Comparison of ENCODE assay signal across 17 cellular contexts in the genomic region with DNA sequence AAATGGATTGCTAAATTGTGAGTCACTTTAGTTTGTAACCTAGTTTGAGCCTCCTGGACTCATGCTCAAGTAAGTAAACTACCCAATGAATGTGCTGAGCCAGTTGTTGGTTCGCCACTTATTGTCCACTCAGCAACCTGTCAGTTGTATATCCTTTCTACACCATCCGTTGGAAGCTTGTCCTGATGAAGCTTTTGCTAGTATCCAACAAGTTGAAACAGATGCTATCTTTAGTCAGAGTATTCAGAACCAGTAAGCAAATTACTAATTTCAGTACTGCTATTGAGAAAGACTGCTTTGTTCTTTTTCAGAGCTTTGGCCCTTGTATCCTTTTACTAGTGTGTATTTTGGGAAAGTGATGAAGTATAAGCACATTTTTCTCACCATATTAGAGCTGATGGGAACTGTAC. TPM values are rescaled to one million over a fixed set of nuclear protein-coding genes. Genes with fewer than 3 reads are reported as not detected.
DNase-seq lines count a peak whose midpoint lies in the region; ATAC-seq, FAIRE-seq and TF ChIP-seq lines count a peak whose summit lies in the region.
"Had no signal": no experiment of that assay in that cellular context is flagged by ENCODE, and none has a peak within 500 bp of the region (broad histone marks: within the 10 kb centered on the region; RNA-seq: fewer than 3 reads in every experiment).

No MANE protein-coding gene starts in this region.

- no peak overlapping the region for H3K9ac ChIP-seq in GM12878 (ENCODE audit: control insufficient read depth, insufficient read depth, low read length)
- H3K9ac ChIP-seq: neural progenitor cell had no signal

- no peaks in the 10 kb centered on the region for H3K27me3 ChIP-seq in GM12878 (replicated peaks in 1 of 2; ENCODE audit: control insufficient read depth in 2 of 2, insufficient read depth in 2 of 2, low read length in 1 of 2)
- H3K27me3 ChIP-seq in MG63, result no peaks in the 10 kb centered on the region
- H3K27me3 ChIP-seq: neural progenitor cell had no signal

- CTCF ChIA-PET in GM12878 (lab: Yijun Ruan, JAX), result interaction anchor here (0.8 to 4.1 kb wide), 30 partner anchors 8 to 282 kb away, joined by 3 to 53 read pairs (median 6); a partner anchor contains a TSS

- peaks cover 16% of the 10 kb centered on the region; the same call in 1 of the 2 replicates for H3K4me1 ChIP-seq in GM12878 (ENCODE audit: control insufficient read depth, insufficient read depth, low read length)

- TF ChIP-seq POLR2A in GM12878 (IDR thresholded peaks at IDR 0.05; ENCODE audit: low read depth, low read length), result no peak

- DNase-seq in NOMO-1 treated with DMSO at 0.1 percent for 48 hours (lab: John Stamatoyannopoulos, UW; ENCODE audit: unreplicated experiment), result peak; percentile 45
- DNase-seq in NOMO-1 treated with dmso at 0.1 percent for 144 hours (lab: John Stamatoyannopoulos, UW; ENCODE audit: unreplicated experiment), result no peak
- peak; percentile 42 to 62 for DNase-seq in NCI-H526 (lab: John Stamatoyannopoulos, UW)
- no peak for DNase-seq in GM12878 (ENCODE audit: low read depth, low spot score)
- DNase-seq in renal cortical epithelial cell (ENCODE audit: low read depth), result peak; percentile 66
- no peak for DNase-seq in iPS-NIHi11 (ENCODE audit: low spot score)
- no peak for DNase-seq in MG63
- no peak for DNase-seq in DMS79 (lab: John Stamatoyannopoulos, UW)
- DNase-seq: activated CD4-positive, alpha-beta T cell treated with anti-CD3 and anti-CD28 coated beads, Interleukin-2, amount 50 U/mL, for 4 hours; activated naive CD4-positive, alpha-beta T cell treated with anti-CD3 and anti-CD28 coated beads, Interleukin-2, amount 10 ng/mL, durations not matched to agents 7 days and 5 days; Kasumi-1; left cardiac atrium; NCI-H446 treated with DMSO at 0.1 percent for 48 hours; SW 1271 had no signal

- H3K4me2 ChIP-seq in GM12878 (ENCODE audit: control insufficient read depth, insufficient read depth), result peak overlapping the region; percentile 39
- H3K4me2 ChIP-seq: neural progenitor cell had no signal

- peaks cover 26% of the 10 kb centered on the region for H3K79me2 ChIP-seq in GM12878 (ENCODE audit: control insufficient read depth, insufficient read depth, low read length)

- no peak for TF ChIP-seq CTCF in GM12878 (IDR thresholded peaks at IDR 0.05 in 2 of 3, conservative IDR thresholded peaks at IDR 0.05 in 1 of 3; ENCODE audit: control insufficient read depth in 2 of 3, extremely low read depth in 1 of 3, insufficient read depth in 1 of 3, low read depth in 3 of 3, low read length in 3 of 3)

- 68% methylated on average over 2 of the region's 2 CpGs for WGBS in GM12878 (ENCODE audit: insufficient coverage, insufficient replicate concordance, low lambda C conversion rate, missing lambda C conversion rate)

- H3K4me3 ChIP-seq in GM12878, result peak overlapping the region; percentile 12; the same call in 1 of the 2 replicates
- no peak overlapping the region for H3K4me3 ChIP-seq in MG63
- H3K4me3 ChIP-seq: neural progenitor cell, skin epidermis had no signal

- H3K36me3 ChIP-seq in GM12878 (ENCODE audit: control insufficient read depth in 2 of 2, insufficient read depth in 2 of 2, low read length in 1 of 2) (peaks cover 0 to 4% of the 10 kb centered on the region in 2 experiments; a peak in 1 of 4 replicates), MG63 (peaks cover 15% of the 10 kb centered on the region)

- H2AFZ ChIP-seq in GM12878 (ENCODE audit: control insufficient read depth, low read depth, low read length), result no peak overlapping the region

- no peaks in the 10 kb centered on the region for H3K9me3 ChIP-seq in GM12878 (replicated peaks; ENCODE audit: control insufficient read depth, insufficient read depth, low read length)
- no peaks in the 10 kb centered on the region for H3K9me3 ChIP-seq in MG63

- no peak for ATAC-seq in GM12878
- ATAC-seq: left cardiac atrium had no signal

- BruUV-seq in GM12878 (replicated peaks; lab: Mats Ljungman, UMichigan), result no TSS peak

- SMC1A ChIA-PET in GM12878 (lab: Charles Lee; ENCODE audit: uncharacterized antibody, unreplicated experiment), result interaction anchor here (0.7 to 3.9 kb wide), 33 partner anchors 8 to 279 kb away, joined by 3 to 28 read pairs (median 6); a partner anchor contains a TSS

- RAD21 ChIA-PET in GM12878 (lab: Charles Lee; ENCODE audit: unreplicated experiment), result interaction anchor here (0.5 to 4.2 kb wide), 20 partner anchors 12 to 326 kb away, joined by 3 to 32 read pairs (median 4); a partner anchor contains a TSS

- POLR2A ChIA-PET in GM12878 (lab: Charles Lee), result interaction anchor here (0.9 to 3.1 kb wide), 12 partner anchors 9 to 214 kb away, joined by 4 to 11 read pairs (median 5); a partner anchor contains a TSS

- TF ChIP-seq RAD21 in GM12878 (IDR thresholded peaks at IDR 0.05; ENCODE audit: insufficient read depth, low read depth, low read length), result no peak

- intact Hi-C loops in GM12878 (cut with micrococcal nuclease; ENCODE audit: unreplicated experiment), result no loop called here

- no peak for FAIRE-seq in GM12878 (lab: Jason Lieb, UNC)
- FAIRE-seq: D721Med had no signal

- in situ Hi-C loops in GM12878 (cut with MboI), result loop anchor here (5.0 kb wide), 2 partner anchors 110 to 265 kb away; no protein-coding TSS in a partner anchor

- no peaks in the 10 kb centered on the region for H4K20me1 ChIP-seq in GM12878 (ENCODE audit: control insufficient read depth, insufficient read depth)

- peak overlapping the region; percentile 35; the same call in 1 of the 2 replicates for H3K27ac ChIP-seq in GM12878 (ENCODE audit: control insufficient read depth, insufficient read depth)
- H3K27ac ChIP-seq: neural progenitor cell had no signal

- TF ChIP-seq EP300 in GM12878 (IDR thresholded peaks at IDR 0.05; ENCODE audit: borderline replicate concordance in 1 of 2, control insufficient read depth in 1 of 2, low read depth in 2 of 2, low read length in 2 of 2), result no peak

RNA-seq across cellular contexts. Expression of a gene that starts 4.3 kb away (rescaled TPM):
- total RNA-seq in GM12878 (2013; cell fraction: nucleolus; rRNA removed), result 81.8 and 92.1 TPM in 2 replicates
- total RNA-seq in GM12878 (2014; rRNA removed) (52.8 and 64.7 TPM in 2 replicates), GM12878 (2014; rRNA removed; fragmentation: Illumina TruSeq; extraction: Trizol) (64.3 and 66.1 TPM in 2 replicates), GM12878 (2021) (84.6 and 91.5 TPM in 2 replicates), renal cortical epithelial cell (34.2 and 58.0 TPM in 2 replicates)
- polyA plus RNA-seq in GM12878 (2011; ENCODE audit: low read depth), result 9.0 TPM
- polyA plus RNA-seq in GM12878 (2011; rRNA removed) (35.2 and 57.5 TPM in 2 replicates), GM12878 (2014; fragmentation: Illumina TruSeq; extraction: Trizol) (51.0 and 67.1 TPM in 2 replicates), GM12878 (2014; fragmentation: Nextera tagmentation; extraction: Ambion mirVana) (10 to 100 TPM; 24.3 to 29.7 TPM), GM12878 (2014; rRNA removed) (25.2 and 28.9 TPM in 2 replicates), GM12878 (2016; fragmentation: Nextera tagmentation; extraction: Ambion mirVana) (10 to 100 TPM; 91.5 to 93.1 TPM)
- polyA plus RNA-seq in GM12878 (2011; cell fraction: cytosol; rRNA removed), result 8.2 and 9.4 TPM in 2 replicates
- 10.2 and 16.0 TPM in 2 replicates for polyA plus RNA-seq in GM12878 (2011; cell fraction: nucleus; rRNA removed)
- 15.2 and 21.9 TPM in 2 replicates for polyA plus RNA-seq in GM12878 (2012)
- 27.8 and 54.3 TPM in 2 replicates for polyA minus RNA-seq in GM12878 (2011; rRNA and poly(A)+ RNA removed)
- polyA minus RNA-seq in GM12878 (2011; cell fraction: cytosol; rRNA and poly(A)+ RNA removed), result 20.6 and 27.1 TPM in 2 replicates
- 16.4 and 34.3 TPM in 2 replicates for polyA minus RNA-seq in GM12878 (2011; cell fraction: nucleus; rRNA and poly(A)+ RNA removed)
- 16.6 and 30.7 TPM in 2 replicates for total RNA-seq in MG63 (2014; rRNA removed; shearing (Covaris generic); ENCODE audit: low replicate concordance)

RNA-seq across cellular contexts. Expression of a gene that starts 5.3 kb away (rescaled TPM):
- total RNA-seq in GM12878 (2013; cell fraction: nucleolus; rRNA removed), result 12.7 and 13.1 TPM in 2 replicates
- total RNA-seq in GM12878 (2014; rRNA removed) (37.5 TPM in 2 replicates), GM12878 (2014; rRNA removed; fragmentation: Illumina TruSeq; extraction: Trizol) (51.5 and 56.6 TPM in 2 replicates), GM12878 (2021) (36.7 and 40.1 TPM in 2 replicates), renal cortical epithelial cell (36.4 and 42.2 TPM in 2 replicates)
- 9.7 TPM for polyA plus RNA-seq in GM12878 (2011; ENCODE audit: low read depth)
- polyA plus RNA-seq in GM12878 (2011; rRNA removed) (45.1 and 57.7 TPM in 2 replicates), GM12878 (2014; fragmentation: Illumina TruSeq; extraction: Trizol) (11.9 and 25.5 TPM in 2 replicates), GM12878 (2014; fragmentation: Nextera tagmentation; extraction: Ambion mirVana) (100 to 1,000 TPM; 197 to 215 TPM), GM12878 (2014; rRNA removed) (81.3 and 83.6 TPM in 2 replicates), GM12878 (2016; fragmentation: Nextera tagmentation; extraction: Ambion mirVana) (100 to 1,000 TPM; 227 to 242 TPM)
- polyA plus RNA-seq in GM12878 (2011; cell fraction: cytosol; rRNA removed), result 40.2 and 41.9 TPM in 2 replicates
- polyA plus RNA-seq in GM12878 (2011; cell fraction: nucleus; rRNA removed), result 28.3 and 30.8 TPM in 2 replicates
- polyA plus RNA-seq in GM12878 (2012), result 64.9 and 68.6 TPM in 2 replicates
- polyA minus RNA-seq in GM12878 (2011; rRNA and poly(A)+ RNA removed), result 11.4 and 11.5 TPM in 2 replicates
- polyA minus RNA-seq in GM12878 (2011; cell fraction: cytosol; rRNA and poly(A)+ RNA removed), result 9.1 and 9.4 TPM in 2 replicates
- 6.0 and 6.2 TPM in 2 replicates for polyA minus RNA-seq in GM12878 (2011; cell fraction: nucleus; rRNA and poly(A)+ RNA removed)
- 90.1 and 98.2 TPM in 2 replicates for total RNA-seq in MG63 (2014; rRNA removed; shearing (Covaris generic); ENCODE audit: low replicate concordance)

RNA-seq across cellular contexts. Expression of a gene that starts 17.0 kb away (rescaled TPM):
- total RNA-seq in GM12878 (2013; cell fraction: nucleolus; rRNA removed), result 0.40 and 0.51 TPM in 2 replicates
- total RNA-seq in GM12878 (2014; rRNA removed) (not detected in 2 replicates), GM12878 (2014; rRNA removed; fragmentation: Illumina TruSeq; extraction: Trizol) (not detected in 2 replicates), GM12878 (2021) (not detected in 2 replicates), renal cortical epithelial cell (2.3 and 2.6 TPM in 2 replicates)
- polyA plus RNA-seq in GM12878 (2011; ENCODE audit: low read depth), result not detected
- polyA plus RNA-seq in GM12878 (2011; rRNA removed) (0.23 and 0.30 TPM in 2 replicates), GM12878 (2014; fragmentation: Illumina TruSeq; extraction: Trizol) (0.36 TPM in 1 of 2 replicates, not detected in the other), GM12878 (2014; fragmentation: Nextera tagmentation; extraction: Ambion mirVana) (under 1 TPM; 0.04 to 0.08 TPM), GM12878 (2014; rRNA removed) (0.11 TPM in 1 of 2 replicates, not detected in the other), GM12878 (2016; fragmentation: Nextera tagmentation; extraction: Ambion mirVana) (not detected)
- 0.06 TPM in 1 of 2 replicates, not detected in the other for polyA plus RNA-seq in GM12878 (2011; cell fraction: cytosol; rRNA removed)
- 0.10 TPM in 1 of 2 replicates, not detected in the other for polyA plus RNA-seq in GM12878 (2011; cell fraction: nucleus; rRNA removed)
- polyA plus RNA-seq in GM12878 (2012), result not detected in 2 replicates
- polyA minus RNA-seq in GM12878 (2011; rRNA and poly(A)+ RNA removed), result not detected in 2 replicates
- not detected in 2 replicates for polyA minus RNA-seq in GM12878 (2011; cell fraction: cytosol; rRNA and poly(A)+ RNA removed)
- polyA minus RNA-seq in GM12878 (2011; cell fraction: nucleus; rRNA and poly(A)+ RNA removed), result not detected in 2 replicates
- 105 and 125 TPM in 2 replicates for total RNA-seq in MG63 (2014; rRNA removed; shearing (Covaris generic); ENCODE audit: low replicate concordance)

Comparison
In these comparisons a context has a peak if more than half of its experiments do, and no peak if none do; other contexts are left out.
1. DNase-seq: peak in NOMO-1 treated with DMSO at 0.1 percent for 48 hours (single experiment), NCI-H526 (2 of 2) and renal cortical epithelial cell (single experiment); none in NOMO-1 treated with dmso at 0.1 percent for 144 hours (single experiment), GM12878 (single experiment), iPS-NIHi11 (single experiment), MG63 (single experiment) and DMS79 (single experiment).
2. RNA of a gene that starts 17.0 kb away (total RNA-seq): 105 to 125 TPM in MG63; 2.3 to 2.6 TPM in renal cortical epithelial cell and 0.40 to 0.51 TPM in GM12878; every median in the first group is over 10 times any median in the second.